30 cellular contexts compared by ENCODE assay signal in the genomic region with DNA sequence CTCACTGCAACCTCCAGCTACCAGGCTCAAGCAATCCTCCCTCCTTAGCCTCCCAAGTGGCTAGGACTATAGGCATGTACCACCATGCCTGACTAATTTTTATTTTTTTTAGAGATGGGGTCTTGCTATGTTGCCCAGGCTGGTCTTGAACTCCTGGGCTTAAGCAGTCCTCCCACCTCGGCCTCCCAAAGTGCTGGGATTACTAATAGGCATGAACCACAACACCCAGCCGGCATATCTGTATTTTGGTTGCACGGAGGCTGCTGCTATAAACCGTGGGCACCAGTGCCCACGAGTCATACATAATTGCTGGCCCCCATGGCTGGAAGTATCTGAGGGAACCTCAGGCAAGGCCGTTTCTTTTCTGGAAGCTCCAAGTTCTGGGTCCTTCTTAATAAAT. TPM values are rescaled to one million over a fixed set of nuclear protein-coding genes. Genes with fewer than 3 reads are reported as not detected.
DNase-seq lines count a peak whose midpoint lies in the region; ATAC-seq and TF ChIP-seq lines count a peak whose summit lies in the region.
"Had no signal": no experiment of that assay in that cellular context is flagged by ENCODE, and none has a peak within 500 bp of the region (broad histone marks: within the 10 kb centered on the region; RNA-seq: fewer than 3 reads in every experiment).

No MANE protein-coding gene starts in this region.

- H3K9ac ChIP-seq in PC-3 (ENCODE audit: low read length): no peak overlapping the region

- H3K4me2 ChIP-seq in osteoblast (ENCODE audit: insufficient read depth, low read length): no peak overlapping the region
- H3K4me2 ChIP-seq in PC-3 (ENCODE audit: low read length): no peak overlapping the region
- H3K4me2 ChIP-seq: GM23338, PC-9 had no signal

- DNase-seq in cardiac muscle cell (ENCODE audit: low read depth in 1 of 2, low spot score in 1 of 2) (no peak), Right ventricle myocardium inferior (ENCODE audit: missing footprints) (no peak), caudate nucleus (lab: John Stamatoyannopoulos, UW) (no peak), osteoblast (ENCODE audit: insufficient read length, low spot score, missing footprints) (peak; percentile 72), PC-3 (no peak), GM13977 (ENCODE audit: low spot score) (no peak), NCI-H345 treated with DMSO at 0.1 percent for 48 hours (lab: John Stamatoyannopoulos, UW; ENCODE audit: unreplicated experiment) (no peak)
- DNase-seq: C1 segment of cervical spinal cord; Caco-2; CD8-positive, alpha-beta T cell; DMS 273 treated with DMSO at 0.1 percent for 48 hours; DMS79; EL; GDM1; H9; HFFc6; MV-4-11; NCI-H1105 treated with DMSO at 0.1 percent for 48 hours; NCI-H146; NCI-H1930; NCI-H2107; NCI-H446 treated with DMSO at 0.1 percent for 48 hours; NCI-H526; NCI-H82; NK-92 treated with Interleukin-12 subunit alpha and Interleukin-12 subunit beta, amount 100 ng/mL, for 24 hours; PC-9; SHP77 had no signal

- H3K79me2 ChIP-seq in osteoblast (ENCODE audit: insufficient read depth, low read length): no peaks in the 10 kb centered on the region
- H3K79me2 ChIP-seq in PC-3 (ENCODE audit: low read length): no peaks in the 10 kb centered on the region

- H3K4me3 ChIP-seq in cardiac muscle cell (no peak overlapping the region), HEK293 (ENCODE audit: low read depth, low read length) (no peak overlapping the region), osteoblast (ENCODE audit: insufficient read depth, low read length) (no peak overlapping the region), PC-3 (ENCODE audit: low read length) (no peak overlapping the region)
- H3K4me3 ChIP-seq: GM12878, GM23338, PC-9 had no signal

- TF ChIP-seq CTCF in cardiac muscle cell (IDR thresholded peaks at IDR 0.05; ENCODE audit: low read depth, low read length) (no peak), HEK293 (tag by site-specific recombination; IDR thresholded peaks at IDR 0.05) (no peak), osteoblast (IDR thresholded peaks at IDR 0.05; ENCODE audit: extremely low read depth, low read depth, low read length) (no peak), PC-3 (conservative IDR thresholded peaks at IDR 0.05; ENCODE audit: low read depth, low read length) (no peak), GM13977 (IDR thresholded peaks at IDR 0.05; ENCODE audit: extremely low read depth, insufficient read depth, missing control alignments) (no peak)

- peaks cover 28% of the 10 kb centered on the region for H3K36me3 ChIP-seq in cardiac muscle cell
- peaks cover 13 to 90% of the 10 kb centered on the region in 2 experiments; a peak in 2 of 3 replicates for H3K36me3 ChIP-seq in HEK293 (ENCODE audit: control insufficient read depth in 2 of 2, insufficient read depth in 1 of 2, low read length in 2 of 2)
- H3K36me3 ChIP-seq in osteoblast (ENCODE audit: insufficient read depth, low read length): peaks cover 70% of the 10 kb centered on the region
- peaks cover 28% of the 10 kb centered on the region; the same call in 1 of the 2 replicates for H3K36me3 ChIP-seq in PC-3 (ENCODE audit: low read depth, low read length)

- no peak for ATAC-seq in Right ventricle myocardium inferior
- no peak for ATAC-seq in PC-3
- ATAC-seq: CD8-positive, alpha-beta T cell; GM12878; GM23338 had no signal

- H3K27ac ChIP-seq in cardiac muscle cell (peak overlapping the region; percentile 76), HEK293 (ENCODE audit: extremely low read depth, low read depth, low read length) (no peak overlapping the region), caudate nucleus (ENCODE audit: low read depth, low read length) (peak overlapping the region; percentile 58), osteoblast (ENCODE audit: low read depth, low read length) (no peak overlapping the region), PC-3 (ENCODE audit: low read length) (no peak overlapping the region)
- H3K27ac ChIP-seq: PC-9 had no signal

- no peaks in the 10 kb centered on the region for H3F3A ChIP-seq in PC-3 (ENCODE audit: low read length, unreplicated experiment)

- CTCF ChIA-PET in HEK293 (lab: Yijun Ruan, JAX): interaction anchor here (1.9 kb wide), 1 partner anchor 98 kb away, joined by 5 read pairs; no protein-coding TSS in a partner anchor
- CTCF ChIA-PET in PC-3 (lab: Charles Lee): no interaction called here

- no peaks in the 10 kb centered on the region for H4K20me1 ChIP-seq in osteoblast (ENCODE audit: insufficient read depth, low read length)
- H4K20me1 ChIP-seq in PC-3 (ENCODE audit: low read length): no peaks in the 10 kb centered on the region

- in situ Hi-C loops in GM13977 (cut with MboI; ENCODE audit: low pct_unique_long_range_greater_than_20kb, low sequenced_read_pairs, unreplicated experiment): no loop called here

- POLR2A ChIA-PET in HEK293 (lab: Yijun Ruan, JAX) (no interaction called here), PC-3 (lab: Charles Lee; ENCODE audit: unreplicated experiment) (no interaction called here)

- no peaks in the 10 kb centered on the region for H3K27me3 ChIP-seq in cardiac muscle cell
- H3K27me3 ChIP-seq in osteoblast (ENCODE audit: insufficient read depth, low read length): no peaks in the 10 kb centered on the region
- no peaks in the 10 kb centered on the region for H3K27me3 ChIP-seq in PC-3 (ENCODE audit: low read length)

- no TSS peak for BruUV-seq in PC-3 (replicated peaks; lab: Mats Ljungman, UMichigan)

- intact Hi-C loops in Right ventricle myocardium inferior (cut with DNase I) (loop anchor here (5.0 kb wide), 2 partner anchors 47 to 102 kb away; partner anchors contain the start of genes MTG2 and OSBPL2), PC-3 (cut with micrococcal nuclease) (no loop called here)

- H3K9me2 ChIP-seq in PC-3 (replicated peaks; ENCODE audit: low read length): no peaks in the 10 kb centered on the region

- peaks cover 15% of the 10 kb centered on the region for H3K4me1 ChIP-seq in cardiac muscle cell (ENCODE audit: low read depth)
- no peaks in the 10 kb centered on the region for H3K4me1 ChIP-seq in HEK293 (ENCODE audit: control insufficient read depth, insufficient read depth, low read length)
- H3K4me1 ChIP-seq in osteoblast (ENCODE audit: insufficient read depth, low read length): no peaks in the 10 kb centered on the region
- no peaks in the 10 kb centered on the region for H3K4me1 ChIP-seq in PC-3 (ENCODE audit: insufficient read depth, low read length)
- H3K4me1 ChIP-seq: Caco-2 had no signal

- no peaks in the 10 kb centered on the region for H3K9me3 ChIP-seq in cardiac muscle cell (ENCODE audit: low read depth)
- H3K9me3 ChIP-seq in HEK293 (ENCODE audit: control insufficient read depth, insufficient read depth, low read depth, low read length): no peaks in the 10 kb centered on the region
- no peaks in the 10 kb centered on the region for H3K9me3 ChIP-seq in osteoblast (ENCODE audit: low read depth, low read length)
- no peaks in the 10 kb centered on the region for H3K9me3 ChIP-seq in PC-3 (ENCODE audit: low read length)
- H3K9me3 ChIP-seq: Caco-2 had no signal

- no peak overlapping the region for H2AFZ ChIP-seq in osteoblast (ENCODE audit: low read length)
- no peak overlapping the region for H2AFZ ChIP-seq in PC-3 (ENCODE audit: low read length)
- H2AFZ ChIP-seq: GM23338, PC-9 had no signal

TF ChIP-seq in HEK293, 187 proteins besides CTCF, POLR2A, EP300 and RAD21:
- no peak for TF ChIP-seq ZNF501 (tag by site-specific recombination; IDR thresholded peaks at IDR 0.05)
- no peak for TF ChIP-seq ZBTB8A (tag by site-specific recombination; IDR thresholded peaks at IDR 0.05)
- TF ChIP-seq ZNF558 (tag by site-specific recombination; IDR thresholded peaks at IDR 0.05): no peak
- peak; percentile 96 for TF ChIP-seq ZNF121 (tag by site-specific recombination; IDR thresholded peaks at IDR 0.05)
- peak; percentile 42; the same call in 1 of the 2 replicates for TF ChIP-seq EGR2 (tag by site-specific recombination; IDR thresholded peaks at IDR 0.05; ENCODE audit: low read depth)
- TF ChIP-seq ZFHX2 (tag by site-specific recombination; conservative IDR thresholded peaks at IDR 0.05): peak; percentile 40; the same call in 1 of the 2 replicates

RNA-seq across cellular contexts. Expression of gene ADRM1, which starts 18.3 kb away (rescaled TPM):
- total RNA-seq in cardiac muscle cell: 128 and 201 TPM in 2 replicates
- polyA plus RNA-seq in cardiac muscle cell: 105 and 160 TPM in 2 replicates
- 73.9 TPM for total RNA-seq in Right ventricle myocardium inferior
- 93.1 and 103 TPM in 2 replicates for total RNA-seq in osteoblast
- 374 and 487 TPM in 2 replicates for total RNA-seq in PC-3 (2014; rRNA removed)

RNA-seq across cellular contexts. Expression of gene OSBPL2, which starts 46.1 kb away (rescaled TPM):
- total RNA-seq in cardiac muscle cell (33.5 and 43.4 TPM in 2 replicates), Right ventricle myocardium inferior (59.5 TPM), osteoblast (35.8 and 39.8 TPM in 2 replicates), PC-3 (2014; rRNA removed) (32.5 and 39.7 TPM in 2 replicates)
- polyA plus RNA-seq in cardiac muscle cell: 37.5 and 44.7 TPM in 2 replicates

Comparison
In these comparisons a context has a peak if more than half of its experiments do, and no peak if none do; other contexts are left out.
1. H3K27ac ChIP-seq: peak in cardiac muscle cell (single experiment) and caudate nucleus (single experiment); none in HEK293 (single experiment), osteoblast (single experiment) and PC-3 (single experiment).